Comparison of ENCODE assay signal across 20 cellular contexts in genomic region chr22:42869463-42869862, GRCh38.
"Had no signal": no experiment of that assay in that cellular context is flagged by ENCODE, and none has a peak within 500 bp of the region (broad histone marks: within the 10 kb centered on the region; RNA-seq: fewer than 3 reads in every experiment).

No MANE protein-coding gene starts in this region.

- H3K27me3 ChIP-seq: transverse colon, vagina had no signal

- DNase-seq: activated CD4-positive, alpha-beta T cell treated with anti-CD3 and anti-CD28 coated beads, Interleukin-2, amount 10 ng/mL, durations not matched to agents 24 days and 14 days; activated CD4-positive, CD25-positive, alpha-beta regulatory T cell; activated CD8-positive, alpha-beta memory T cell treated with anti-CD3 and anti-CD28 coated beads, Interleukin-2, amount 50 U/mL, for 4 hours; activated CD8-positive, alpha-beta T cell treated with anti-CD3 and anti-CD28 coated beads, Interleukin-2, amount 10 ng/mL, durations not matched to agents 7 days and 5 days; activated effector memory CD4-positive, alpha-beta T cell treated with anti-CD3 and anti-CD28 coated beads, Interleukin-2, amount 50 U/mL, for 16 hours; activated T-cell treated with anti-CD3 and anti-CD28 coated beads, Interleukin-2, amount 50 U/mL, for 48 hours; dermis blood vessel endothelial cell; islet precursor cell; mesenchymal stem cell; SK-N-SH; stimulated activated CD4-positive, alpha-beta T cell treated with anti-CD3 and anti-CD28 coated beads, Interleukin-12 subunit alpha, Interleukin-12 subunit beta, amount 100 ng/mL, for 4 hours; stimulated activated CD4-positive, alpha-beta T cell treated with anti-CD3 and anti-CD28 coated beads, Interleukin-2, amount 100 ng/mL, for 24 hours; T-cell had no signal

- H3K4me3 ChIP-seq: transverse colon, vagina had no signal

- H3K27me3 Mint-ChIP-seq: activated CD4-positive, alpha-beta T cell treated with anti-CD3 and anti-CD28 coated beads, Interleukin-2, amount 10 ng/mL, durations not matched to agents 24 days and 14 days; activated naive CD4-positive, alpha-beta T cell treated with anti-CD3 and anti-CD28 coated beads, Interleukin-2, amount 50 U/mL, for 24 hours; T-cell had no signal

- H3K9me3 Mint-ChIP-seq: activated CD4-positive, alpha-beta T cell treated with anti-CD3 and anti-CD28 coated beads, Interleukin-2, amount 10 ng/mL, durations not matched to agents 24 days and 14 days; activated naive CD4-positive, alpha-beta T cell treated with anti-CD3 and anti-CD28 coated beads, Interleukin-2, amount 50 U/mL, for 24 hours; nephron; stimulated activated effector memory CD8-positive, alpha-beta T cell treated with anti-CD3 and anti-CD28 coated beads, Interleukin-12 subunit alpha, Interleukin-12 subunit beta, amount 100 ng/mL, for 72 hours; T-cell had no signal

- H3K27ac ChIP-seq: epithelial cell of prostate, vagina had no signal

- H3K9me3 ChIP-seq: SK-N-SH, transverse colon, vagina had no signal

- H3K4me3 Mint-ChIP-seq: activated CD4-positive, alpha-beta T cell treated with anti-CD3 and anti-CD28 coated beads, Interleukin-2, amount 10 ng/mL, durations not matched to agents 24 days and 14 days; activated CD8-positive, alpha-beta T cell treated with anti-CD3 and anti-CD28 coated beads, Interleukin-2, amount 10 ng/mL, durations not matched to agents 7 days and 5 days; activated naive CD4-positive, alpha-beta T cell treated with anti-CD3 and anti-CD28 coated beads, Interleukin-2, amount 50 U/mL, for 24 hours; nephron; stimulated activated effector memory CD8-positive, alpha-beta T cell treated with anti-CD3 and anti-CD28 coated beads, Interleukin-12 subunit alpha, Interleukin-12 subunit beta, amount 100 ng/mL, for 72 hours; T-cell had no signal

- H3K4me1 Mint-ChIP-seq: activated CD4-positive, alpha-beta T cell treated with anti-CD3 and anti-CD28 coated beads, Interleukin-2, amount 10 ng/mL, durations not matched to agents 24 days and 14 days had no signal

- H3K9ac ChIP-seq: SK-N-SH had no signal

- FAIRE-seq: frontal cortex had no signal

- H3K27ac Mint-ChIP-seq: activated CD4-positive, alpha-beta T cell treated with anti-CD3 and anti-CD28 coated beads, Interleukin-2, amount 10 ng/mL, durations not matched to agents 24 days and 14 days; activated CD8-positive, alpha-beta T cell treated with anti-CD3 and anti-CD28 coated beads, Interleukin-2, amount 10 ng/mL, durations not matched to agents 7 days and 5 days; activated naive CD4-positive, alpha-beta T cell treated with anti-CD3 and anti-CD28 coated beads, Interleukin-2, amount 50 U/mL, for 24 hours; nephron; stimulated activated effector memory CD8-positive, alpha-beta T cell treated with anti-CD3 and anti-CD28 coated beads, Interleukin-12 subunit alpha, Interleukin-12 subunit beta, amount 100 ng/mL, for 72 hours; T-cell had no signal
